8 cellular contexts compared by ENCODE assay signal in genomic region chr1:110963666-110964399, GRCh38. TPM values are rescaled to one million over a fixed set of nuclear protein-coding genes. Genes with fewer than 3 reads are reported as not detected.
DNase-seq lines count a peak whose midpoint lies in the region; ATAC-seq and TF ChIP-seq lines count a peak whose summit lies in the region.

LRIF1 (minus strand) TSS chr1:110963922; CDS start chr1:110963688, 234 bp downstream.

- peak within 1 kb of the TSS; percentile 84 for H2AFZ ChIP-seq in DND-41 (ENCODE audit: low read depth, low read length)
- peak within 1 kb of the TSS; percentile 66 for H2AFZ ChIP-seq in KMS-11 (ENCODE audit: low read depth)

- H3K9me3 ChIP-seq in DND-41 (ENCODE audit: insufficient read depth, low read length, severe bottlenecking): peaks cover 5% of the 10 kb centered on the region

- H3K4me2 ChIP-seq in DND-41 (ENCODE audit: insufficient read depth, low read length) (peak within 1 kb of the TSS; percentile 77), KMS-11 (peak within 1 kb of the TSS; percentile 83)

- H3K27ac ChIP-seq in DND-41 (ENCODE audit: low read length) (peak within 1 kb of the TSS; percentile 93), KMS-11 (peak within 1 kb of the TSS; percentile 100)

- H3K4me3 Mint-ChIP-seq in activated T-helper 1 cell treated with anti-CD3 and anti-CD28 coated beads, Interleukin-12 subunit alpha, Interleukin-12 subunit beta, Interleukin-2, Interleukin-4 antibody, amounts not matched to agents 30 ng/mL and 10 ng/mL and 1 ng/mL, durations not matched to agents 14 hours and 24 hours and 36 hours: peak within 1 kb of the TSS; percentile 90
- H3K4me3 Mint-ChIP-seq in naive B cell: peak within 1 kb of the TSS; percentile 77 to 99 (median 94)
- H3K4me3 Mint-ChIP-seq in stimulated activated memory B cell treated with anti-CD40 and anti-IgM and Interleukin-4, amounts not matched to agents 10 μg/mL and 1 μg/mL and 100 μg/mL, for 72 hours: peak within 1 kb of the TSS; percentile 92

- H3K4me1 Mint-ChIP-seq in activated T-helper 1 cell treated with anti-CD3 and anti-CD28 coated beads, Interleukin-12 subunit alpha, Interleukin-12 subunit beta, Interleukin-2, Interleukin-4 antibody, amounts not matched to agents 30 ng/mL and 10 ng/mL and 1 ng/mL, durations not matched to agents 14 hours and 24 hours and 36 hours (ENCODE audit: low read depth): peaks cover 43% of the 10 kb centered on the region
- H3K4me1 Mint-ChIP-seq in naive B cell: peaks cover 21 to 40% (median 26%) of the 10 kb centered on the region in 3 donors
- H3K4me1 Mint-ChIP-seq in stimulated activated memory B cell treated with anti-CD40 and anti-IgM and Interleukin-4, amounts not matched to agents 10 μg/mL and 1 μg/mL and 100 μg/mL, for 72 hours: peaks cover 38% of the 10 kb centered on the region

- H3K27me3 ChIP-seq in DND-41 (ENCODE audit: insufficient read depth, low read length, poor library complexity): no peaks in the 10 kb centered on the region
- H3K27me3 ChIP-seq in KMS-11 (ENCODE audit: insufficient read depth, low read depth): no peaks in the 10 kb centered on the region

- H3K4me1 ChIP-seq in DND-41 (ENCODE audit: insufficient read depth, low read length) (peaks cover 52% of the 10 kb centered on the region), KMS-11 (ENCODE audit: low read depth, poor library complexity, severe bottlenecking) (peaks cover 23% of the 10 kb centered on the region)

- peaks cover 48% of the 10 kb centered on the region for H3K79me2 ChIP-seq in DND-41 (ENCODE audit: insufficient read depth, low read length)
- H3K79me2 ChIP-seq in KMS-11 (ENCODE audit: insufficient read depth, low read depth): peaks cover 37% of the 10 kb centered on the region

- peaks cover 12% of the 10 kb centered on the region; the same call in 1 of the 2 replicates for H4K20me1 ChIP-seq in DND-41 (ENCODE audit: insufficient read depth, low read length)
- H4K20me1 ChIP-seq in KMS-11 (ENCODE audit: insufficient read depth): no peaks in the 10 kb centered on the region

- H3K27ac Mint-ChIP-seq in activated T-helper 1 cell treated with anti-CD3 and anti-CD28 coated beads, Interleukin-12 subunit alpha, Interleukin-12 subunit beta, Interleukin-2, Interleukin-4 antibody, amounts not matched to agents 30 ng/mL and 10 ng/mL and 1 ng/mL, durations not matched to agents 14 hours and 24 hours and 36 hours: peak within 1 kb of the TSS; percentile 96
- H3K27ac Mint-ChIP-seq in naive B cell: peak within 1 kb of the TSS; percentile 96 to 100 (median 99)
- H3K27ac Mint-ChIP-seq in stimulated activated memory B cell treated with anti-CD40 and anti-IgM and Interleukin-4, amounts not matched to agents 10 μg/mL and 1 μg/mL and 100 μg/mL, for 72 hours: peak within 1 kb of the TSS; percentile 97

- H3K27me3 Mint-ChIP-seq in activated T-helper 1 cell treated with anti-CD3 and anti-CD28 coated beads, Interleukin-12 subunit alpha, Interleukin-12 subunit beta, Interleukin-2, Interleukin-4 antibody, amounts not matched to agents 30 ng/mL and 10 ng/mL and 1 ng/mL, durations not matched to agents 14 hours and 24 hours and 36 hours (ENCODE audit: insufficient read depth): peaks cover 2% of the 10 kb centered on the region
- H3K27me3 Mint-ChIP-seq in naive B cell: peaks cover 13 to 15% (median 14%) of the 10 kb centered on the region in 3 donors
- peaks cover 16% of the 10 kb centered on the region for H3K27me3 Mint-ChIP-seq in stimulated activated memory B cell treated with anti-CD40 and anti-IgM and Interleukin-4, amounts not matched to agents 10 μg/mL and 1 μg/mL and 100 μg/mL, for 72 hours

- peaks cover 41% of the 10 kb centered on the region for H3K9me3 Mint-ChIP-seq in activated T-helper 1 cell treated with anti-CD3 and anti-CD28 coated beads, Interleukin-12 subunit alpha, Interleukin-12 subunit beta, Interleukin-2, Interleukin-4 antibody, amounts not matched to agents 30 ng/mL and 10 ng/mL and 1 ng/mL, durations not matched to agents 14 hours and 24 hours and 36 hours
- peaks cover 14 to 73% (median 56%) of the 10 kb centered on the region in 7 donors for H3K9me3 Mint-ChIP-seq in naive B cell
- H3K9me3 Mint-ChIP-seq in stimulated activated memory B cell treated with anti-CD40 and anti-IgM and Interleukin-4, amounts not matched to agents 10 μg/mL and 1 μg/mL and 100 μg/mL, for 72 hours: peaks cover 28% of the 10 kb centered on the region

- peaks cover 36% of the 10 kb centered on the region for H3K36me3 Mint-ChIP-seq in activated T-helper 1 cell treated with anti-CD3 and anti-CD28 coated beads, Interleukin-12 subunit alpha, Interleukin-12 subunit beta, Interleukin-2, Interleukin-4 antibody, amounts not matched to agents 30 ng/mL and 10 ng/mL and 1 ng/mL, durations not matched to agents 14 hours and 24 hours and 36 hours (ENCODE audit: low read depth)
- H3K36me3 Mint-ChIP-seq in naive B cell: peaks cover 35 to 49% of the 10 kb centered on the region in 2 donors
- H3K36me3 Mint-ChIP-seq in stimulated activated memory B cell treated with anti-CD40 and anti-IgM and Interleukin-4, amounts not matched to agents 10 μg/mL and 1 μg/mL and 100 μg/mL, for 72 hours: peaks cover 45% of the 10 kb centered on the region

- H3K4me3 ChIP-seq in DND-41 (ENCODE audit: low read depth in 1 of 2, low read length in 2 of 2) (peak within 1 kb of the TSS; percentile 61 to 74), KMS-11 (IDR thresholded peaks at IDR 0.05; ENCODE audit: insufficient read depth, low read depth, low read length) (peak within 1 kb of the TSS; percentile 29)

- peak; percentile 93 for ATAC-seq in DND-41 (ENCODE audit: insufficient read depth, low read depth)
- ATAC-seq in GM21737 (IDR thresholded peaks at IDR 0.05; ENCODE audit: unreplicated experiment): peak; percentile 96
- ATAC-seq in naive B cell (ENCODE audit: low read depth in 2 of 2): peak; percentile 88 to 89
- peak; percentile 100 for ATAC-seq in stimulated activated memory B cell treated with anti-CD40 and anti-IgM and Interleukin-4, amounts not matched to agents 10 μg/mL and 1 μg/mL and 100 μg/mL, for 72 hours

- TF ChIP-seq CTCF in DND-41 (IDR thresholded peaks at IDR 0.05; ENCODE audit: borderline replicate concordance, extremely low read depth, low read length, poor library complexity, severe bottlenecking) (peak; percentile 58), KMS-11 (conservative IDR thresholded peaks at IDR 0.05; ENCODE audit: low read depth, low read length) (0 out of 2 replicates have a peak, but pooled peaks have one; percentile 1)

- H3K9ac ChIP-seq in DND-41 (ENCODE audit: low read depth, low read length) (peak within 1 kb of the TSS; percentile 85), KMS-11 (peak within 1 kb of the TSS; percentile 97)

- peak; percentile 100 for DNase-seq in DND-41
- DNase-seq in RPMI7951 (ENCODE audit: low read depth): peak; percentile 100
- DNase-seq in activated T-helper 1 cell treated with anti-CD3 and anti-CD28 coated beads, Interleukin-12 subunit alpha, Interleukin-12 subunit beta, Interleukin-2, Interleukin-4 antibody, amounts not matched to agents 30 ng/mL and 10 ng/mL and 1 ng/mL, durations not matched to agents 14 hours and 24 hours and 36 hours (ENCODE audit: low spot score): peak; percentile 100
- peak; percentile 100 for DNase-seq in fibroblast of gingiva (ENCODE audit: low read depth)
- DNase-seq in naive B cell: peak; percentile 100

- intact Hi-C loops in activated T-helper 1 cell treated with anti-CD3 and anti-CD28 coated beads, Interleukin-12 subunit alpha, Interleukin-12 subunit beta, Interleukin-2, Interleukin-4 antibody, amounts not matched to agents 30 ng/mL and 10 ng/mL and 1 ng/mL, durations not matched to agents 14 hours and 24 hours and 36 hours (cut with micrococcal nuclease): loop anchor here (1.0 to 10.0 kb wide), 11 partner anchors 47 to 793 kb away; partner anchors contain the start of genes ATP5PB, DDX20, DENND2D and KCNA3

- H3K36me3 ChIP-seq in DND-41 (ENCODE audit: insufficient read depth, low read length) (peaks cover 7% of the 10 kb centered on the region; the same call in 1 of the 2 replicates), KMS-11 (ENCODE audit: insufficient read depth) (0 out of 2 replicates have a peak, but pooled peaks cover 2% of the 10 kb centered on the region)

RNA-seq across cellular contexts. Expression of gene LRIF1, which starts in this region (rescaled TPM):
- 32.3 and 44.7 TPM in 2 replicates for total RNA-seq in RPMI7951 (2014; rRNA removed; shearing (Covaris generic))
- total RNA-seq in activated T-helper 1 cell treated with anti-CD3 and anti-CD28 coated beads, Interleukin-12 subunit alpha, Interleukin-12 subunit beta, Interleukin-2, Interleukin-4 antibody, amounts not matched to agents 30 ng/mL and 10 ng/mL and 1 ng/mL, durations not matched to agents 14 hours and 24 hours and 36 hours: 13.8 and 14.8 TPM in 2 replicates
- 10 to 100 TPM; 17.3 to 41.8 (median 32.7) TPM for polyA plus RNA-seq in naive B cell (ENCODE audit: low read depth in 6 of 6)

Comparison
In these comparisons a context has a peak if more than half of its experiments do, and no peak if none do; other contexts are left out.
1. Peak in every context shown above with its lines: DNase-seq, ATAC-seq, H3K4me3 ChIP-seq and H3K27ac ChIP-seq.